ENCODE assay signal across 8 cellular contexts in genomic region chr4:47122592-47123291, GRCh38.
DNase-seq lines count a peak whose midpoint lies in the region; ATAC-seq, FAIRE-seq and TF ChIP-seq lines count a peak whose summit lies in the region.

No MANE protein-coding gene starts in this region.

- no peaks in the 10 kb centered on the region for H3K9me1 ChIP-seq in endothelial cell of umbilical vein (replicated peaks; ENCODE audit: control insufficient read depth, extremely low read depth, insufficient read depth, low read length)

- no peak overlapping the region for H3K4me3 ChIP-seq in endothelial cell of umbilical vein (replicated peaks in 1 of 3; ENCODE audit: insufficient read depth in 1 of 3, low read depth in 1 of 3, low read length in 3 of 3)
- no peak overlapping the region for H3K4me3 ChIP-seq in thyroid gland (replicated peaks in 1 of 3)

- H3K36me3 ChIP-seq in endothelial cell of umbilical vein (ENCODE audit: control insufficient read depth in 2 of 2, extremely low read depth in 1 of 2, insufficient read depth in 2 of 2, low read length in 2 of 2) (no peaks in the 10 kb centered on the region), thyroid gland (no peaks in the 10 kb centered on the region)

- no peak overlapping the region for H2AFZ ChIP-seq in endothelial cell of umbilical vein (ENCODE audit: low read depth, low read length)

- H3K27ac ChIP-seq in endothelial cell of umbilical vein (ENCODE audit: insufficient read depth, low read depth, low read length) (no peak overlapping the region), thyroid gland (no peak overlapping the region)

- BruUV-seq in endothelial cell of umbilical vein (replicated peaks; lab: Mats Ljungman, UMichigan) = no TSS peak

- H3K27ac Mint-ChIP-seq in activated CD4-positive, alpha-beta memory T cell treated with anti-CD3 and anti-CD28 coated beads for 36 hours = no peak overlapping the region

- H3K4me3 Mint-ChIP-seq in activated CD4-positive, alpha-beta memory T cell treated with anti-CD3 and anti-CD28 coated beads for 36 hours = no peak overlapping the region

- H3K79me2 ChIP-seq in endothelial cell of umbilical vein (ENCODE audit: control insufficient read depth, insufficient read depth, low read length) = no peaks in the 10 kb centered on the region

- FAIRE-seq in endothelial cell of umbilical vein (lab: Jason Lieb, UNC) = peak; percentile 90

- no peak overlapping the region for H3K4me2 ChIP-seq in endothelial cell of umbilical vein (ENCODE audit: insufficient read depth, low read length)

- no peaks in the 10 kb centered on the region for H3K36me3 Mint-ChIP-seq in activated CD4-positive, alpha-beta memory T cell treated with anti-CD3 and anti-CD28 coated beads for 36 hours

- CTCF ChIA-PET in activated CD4-positive, alpha-beta memory T cell treated with anti-CD3 and anti-CD28 coated beads for 36 hours (lab: Charles Lee) = interaction anchor here (0.6 to 3.1 kb wide), 22 partner anchors 11 to 362 kb away, joined by 3 to 31 read pairs (median 4); partner anchors contain the start of gene COMMD8
- CTCF ChIA-PET in endothelial cell of umbilical vein (lab: Charles Lee) = interaction anchor here (0.6 to 3.9 kb wide), 60 partner anchors 11 to 965 kb away, joined by 3 to 110 read pairs (median 5); no protein-coding TSS in a partner anchor

- dilution Hi-C loops in endothelial cell of umbilical vein (cut with MboI; ENCODE audit: extremely low pct_ligation_motif_present, low sequenced_read_pairs) = no loop called here

- H3K27me3 ChIP-seq in endothelial cell of umbilical vein (ENCODE audit: control insufficient read depth in 2 of 2, insufficient read depth in 2 of 2, low read length in 2 of 2) = no peaks in the 10 kb centered on the region
- no peaks in the 10 kb centered on the region for H3K27me3 ChIP-seq in thyroid gland

- no peaks in the 10 kb centered on the region for H3K9me3 Mint-ChIP-seq in activated CD4-positive, alpha-beta memory T cell treated with anti-CD3 and anti-CD28 coated beads for 36 hours

- peak; percentile 92 for ATAC-seq in GM19397 (IDR thresholded peaks at IDR 0.05; ENCODE audit: unreplicated experiment)
- ATAC-seq in HG03432 (IDR thresholded peaks at IDR 0.05; ENCODE audit: unreplicated experiment) = peak; percentile 94

- no peaks in the 10 kb centered on the region for H3K4me1 Mint-ChIP-seq in activated CD4-positive, alpha-beta memory T cell treated with anti-CD3 and anti-CD28 coated beads for 36 hours (ENCODE audit: low read depth)

- H3K4me1 ChIP-seq in endothelial cell of umbilical vein (ENCODE audit: control insufficient read depth, extremely low read depth, insufficient read depth, low read length) (no peaks in the 10 kb centered on the region), thyroid gland (no peaks in the 10 kb centered on the region)

- no peak overlapping the region for H3K9ac ChIP-seq in endothelial cell of umbilical vein (replicated peaks; ENCODE audit: extremely low read depth, insufficient read depth, low read length)

- POLR2A ChIA-PET in activated CD4-positive, alpha-beta memory T cell treated with anti-CD3 and anti-CD28 coated beads for 36 hours (lab: Charles Lee) = no interaction called here
- POLR2A ChIA-PET in endothelial cell of umbilical vein (lab: Charles Lee) = no interaction called here

- H4K20me1 ChIP-seq in endothelial cell of umbilical vein (replicated peaks; ENCODE audit: control insufficient read depth, extremely low read depth, insufficient read depth, low read length) = no peaks in the 10 kb centered on the region

- TF ChIP-seq CTCF in endothelial cell of umbilical vein (IDR thresholded peaks at IDR 0.05; ENCODE audit: extremely low read depth in 1 of 2, insufficient read depth in 1 of 2, low read depth in 1 of 2, low read length in 2 of 2) (peak; percentile 79 to 85), thyroid gland (IDR thresholded peaks at IDR 0.05) (peak; percentile 35 to 74 (median 44))

- TF ChIP-seq POLR2A in endothelial cell of umbilical vein (IDR thresholded peaks at IDR 0.05; ENCODE audit: low read depth, low read length) (no peak), thyroid gland (IDR thresholded peaks at IDR 0.05) (no peak)

- 2 to 6% methylated on average over 4 of the region's 4 CpGs for WGBS in thyroid gland, 2 donors

- intact Hi-C loops in activated CD4-positive, alpha-beta memory T cell treated with anti-CD3 and anti-CD28 coated beads for 36 hours (cut with micrococcal nuclease) = loop anchor here (1.0 to 5.0 kb wide), 2 partner anchors 190 to 261 kb away; no protein-coding TSS in a partner anchor
- intact Hi-C loops in endothelial cell of umbilical vein (cut with micrococcal nuclease) (loop anchor here (1.0 to 2.0 kb wide), 4 partner anchors 185 to 278 kb away; no protein-coding TSS in a partner anchor), thyroid gland (cut with DNase I) (no loop called here)

- H3K27me3 Mint-ChIP-seq in activated CD4-positive, alpha-beta memory T cell treated with anti-CD3 and anti-CD28 coated beads for 36 hours = peaks cover 6% of the 10 kb centered on the region

- DNase-seq in DMS 273 treated with DMSO at 0.1 percent for 48 hours (lab: John Stamatoyannopoulos, UW) (peak; percentile 67), NCI-H526 (lab: John Stamatoyannopoulos, UW) (peak; percentile 61 to 91), endothelial cell of umbilical vein (ENCODE audit: low read depth, low spot score) (peak; percentile 74), middle frontal gyrus (ENCODE audit: extremely low spot score, low spot score) (peak; percentile 57), thyroid gland (peak; percentile 33 to 51)
- peak; percentile 58 for DNase-seq in activated CD4-positive, alpha-beta memory T cell treated with anti-CD3 and anti-CD28 coated beads for 36 hours

- H3K9me3 ChIP-seq in endothelial cell of umbilical vein (replicated peaks; ENCODE audit: control insufficient read depth, insufficient read depth, low read length) = no peaks in the 10 kb centered on the region
- no peaks in the 10 kb centered on the region for H3K9me3 ChIP-seq in thyroid gland

TF ChIP-seq in endothelial cell of umbilical vein, 7 proteins besides CTCF, POLR2A, EP300 and RAD21:
- TF ChIP-seq, protein P1, sequence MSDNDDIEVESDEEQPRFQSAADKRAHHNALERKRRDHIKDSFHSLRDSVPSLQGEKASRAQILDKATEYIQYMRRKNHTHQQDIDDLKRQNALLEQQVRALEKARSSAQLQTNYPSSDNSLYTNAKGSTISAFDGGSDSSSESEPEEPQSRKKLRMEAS (IDR thresholded peaks at IDR 0.05; ENCODE audit: insufficient read depth, insufficient read length) = no peak
- TF ChIP-seq POLR2AphosphoS5 (IDR thresholded peaks at IDR 0.05; ENCODE audit: insufficient read depth, low read depth, low read length) = no peak
- no peak for TF ChIP-seq FOS (IDR thresholded peaks at IDR 0.05; ENCODE audit: borderline replicate concordance, insufficient read depth, low read length)
- no peak for TF ChIP-seq GATA2 (IDR thresholded peaks at IDR 0.05; ENCODE audit: insufficient read depth, insufficient read length, low read depth, low read length)
- no peak for TF ChIP-seq MYC (IDR thresholded peaks at IDR 0.05; ENCODE audit: low read depth, low read length)
- TF ChIP-seq JUN (IDR thresholded peaks at IDR 0.05; ENCODE audit: borderline replicate concordance, insufficient read depth, insufficient read length, low read depth) = no peak
